1 cellular context compared by ENCODE assay signal in the genomic region with DNA sequence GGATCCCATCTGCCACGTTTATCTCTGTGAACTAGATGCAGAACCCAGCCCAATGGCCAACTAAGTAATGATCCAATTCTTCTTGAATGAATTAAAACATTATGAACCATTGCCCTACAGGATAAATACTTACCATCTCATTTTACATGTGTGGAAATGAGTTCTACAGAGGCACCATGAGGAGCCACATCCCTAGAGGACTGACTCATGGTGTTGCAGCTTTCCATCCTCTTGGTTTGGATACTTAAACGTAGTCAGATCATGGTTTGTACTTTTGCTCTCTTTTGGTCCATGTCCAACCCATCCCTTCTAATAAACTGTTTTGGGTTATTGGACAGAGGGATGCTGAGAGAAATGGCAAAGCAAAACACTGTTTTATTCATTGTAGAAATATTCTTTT.
TF ChIP-seq lines count a peak whose summit lies in the region.

No MANE protein-coding gene starts in this region.

TF ChIP-seq in HepG2, 621 proteins besides CTCF, POLR2A, EP300 and RAD21 (continued from another document):
- TF ChIP-seq, protein P1, sequence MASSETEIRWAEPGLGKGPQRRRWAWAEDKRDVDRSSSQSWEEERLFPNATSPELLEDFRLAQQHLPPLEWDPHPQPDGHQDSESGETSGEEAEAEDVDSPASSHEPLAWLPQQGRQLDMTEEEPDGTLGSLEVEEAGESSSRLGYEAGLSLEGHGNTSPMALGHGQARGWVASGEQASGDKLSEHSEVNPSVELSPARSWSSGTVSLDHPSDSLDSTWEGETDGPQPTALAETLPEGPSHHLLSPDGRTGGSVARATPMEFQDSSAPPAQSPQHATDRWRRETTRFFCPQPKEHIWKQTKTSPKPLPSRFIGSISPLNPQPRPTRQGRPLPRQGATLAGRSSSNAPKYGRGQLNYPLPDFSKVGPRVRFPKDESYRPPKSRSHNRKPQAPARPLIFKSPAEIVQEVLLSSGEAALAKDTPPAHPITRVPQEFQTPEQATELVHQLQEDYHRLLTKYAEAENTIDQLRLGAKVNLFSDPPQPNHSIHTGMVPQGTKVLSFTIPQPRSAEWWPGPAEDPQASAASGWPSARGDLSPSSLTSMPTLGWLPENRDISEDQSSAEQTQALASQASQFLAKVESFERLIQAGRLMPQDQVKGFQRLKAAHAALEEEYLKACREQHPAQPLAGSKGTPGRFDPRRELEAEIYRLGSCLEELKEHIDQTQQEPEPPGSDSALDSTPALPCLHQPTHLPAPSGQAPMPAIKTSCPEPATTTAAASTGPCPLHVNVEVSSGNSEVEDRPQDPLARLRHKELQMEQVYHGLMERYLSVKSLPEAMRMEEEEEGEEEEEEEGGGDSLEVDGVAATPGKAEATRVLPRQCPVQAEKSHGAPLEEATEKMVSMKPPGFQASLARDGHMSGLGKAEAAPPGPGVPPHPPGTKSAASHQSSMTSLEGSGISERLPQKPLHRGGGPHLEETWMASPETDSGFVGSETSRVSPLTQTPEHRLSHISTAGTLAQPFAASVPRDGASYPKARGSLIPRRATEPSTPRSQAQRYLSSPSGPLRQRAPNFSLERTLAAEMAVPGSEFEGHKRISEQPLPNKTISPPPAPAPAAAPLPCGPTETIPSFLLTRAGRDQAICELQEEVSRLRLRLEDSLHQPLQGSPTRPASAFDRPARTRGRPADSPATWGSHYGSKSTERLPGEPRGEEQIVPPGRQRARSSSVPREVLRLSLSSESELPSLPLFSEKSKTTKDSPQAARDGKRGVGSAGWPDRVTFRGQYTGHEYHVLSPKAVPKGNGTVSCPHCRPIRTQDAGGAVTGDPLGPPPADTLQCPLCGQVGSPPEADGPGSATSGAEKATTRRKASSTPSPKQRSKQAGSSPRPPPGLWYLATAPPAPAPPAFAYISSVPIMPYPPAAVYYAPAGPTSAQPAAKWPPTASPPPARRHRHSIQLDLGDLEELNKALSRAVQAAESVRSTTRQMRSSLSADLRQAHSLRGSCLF (CRISPR knock-in tag; IDR thresholded peaks at IDR 0.05; ENCODE audit: borderline replicate concordance), result no peak
- TF ChIP-seq ZC3H4 (CRISPR knock-in tag; IDR thresholded peaks at IDR 0.05; ENCODE audit: borderline replicate concordance) (no peak), NCOA5 (CRISPR knock-in tag; IDR thresholded peaks at IDR 0.05) (no peak), PLRG1 (conservative IDR thresholded peaks at IDR 0.05) (no peak), KLF16 (CRISPR knock-in tag; IDR thresholded peaks at IDR 0.05) (no peak), ELF1 (CRISPR knock-in tag; IDR thresholded peaks at IDR 0.05) (no peak), NFKBIZ (CRISPR knock-in tag; IDR thresholded peaks at IDR 0.05) (no peak), GTF3A (CRISPR knock-in tag; conservative IDR thresholded peaks at IDR 0.05) (no peak), ATRX (CRISPR knock-in tag; IDR thresholded peaks at IDR 0.05; ENCODE audit: borderline replicate concordance) (no peak), ZNF674 (CRISPR knock-in tag; IDR thresholded peaks at IDR 0.05; ENCODE audit: low read depth) (no peak), ATF7 (IDR thresholded peaks at IDR 0.05) (no peak), ATF7 (CRISPR knock-in tag; IDR thresholded peaks at IDR 0.05) (no peak)
- TF ChIP-seq, protein P2, sequence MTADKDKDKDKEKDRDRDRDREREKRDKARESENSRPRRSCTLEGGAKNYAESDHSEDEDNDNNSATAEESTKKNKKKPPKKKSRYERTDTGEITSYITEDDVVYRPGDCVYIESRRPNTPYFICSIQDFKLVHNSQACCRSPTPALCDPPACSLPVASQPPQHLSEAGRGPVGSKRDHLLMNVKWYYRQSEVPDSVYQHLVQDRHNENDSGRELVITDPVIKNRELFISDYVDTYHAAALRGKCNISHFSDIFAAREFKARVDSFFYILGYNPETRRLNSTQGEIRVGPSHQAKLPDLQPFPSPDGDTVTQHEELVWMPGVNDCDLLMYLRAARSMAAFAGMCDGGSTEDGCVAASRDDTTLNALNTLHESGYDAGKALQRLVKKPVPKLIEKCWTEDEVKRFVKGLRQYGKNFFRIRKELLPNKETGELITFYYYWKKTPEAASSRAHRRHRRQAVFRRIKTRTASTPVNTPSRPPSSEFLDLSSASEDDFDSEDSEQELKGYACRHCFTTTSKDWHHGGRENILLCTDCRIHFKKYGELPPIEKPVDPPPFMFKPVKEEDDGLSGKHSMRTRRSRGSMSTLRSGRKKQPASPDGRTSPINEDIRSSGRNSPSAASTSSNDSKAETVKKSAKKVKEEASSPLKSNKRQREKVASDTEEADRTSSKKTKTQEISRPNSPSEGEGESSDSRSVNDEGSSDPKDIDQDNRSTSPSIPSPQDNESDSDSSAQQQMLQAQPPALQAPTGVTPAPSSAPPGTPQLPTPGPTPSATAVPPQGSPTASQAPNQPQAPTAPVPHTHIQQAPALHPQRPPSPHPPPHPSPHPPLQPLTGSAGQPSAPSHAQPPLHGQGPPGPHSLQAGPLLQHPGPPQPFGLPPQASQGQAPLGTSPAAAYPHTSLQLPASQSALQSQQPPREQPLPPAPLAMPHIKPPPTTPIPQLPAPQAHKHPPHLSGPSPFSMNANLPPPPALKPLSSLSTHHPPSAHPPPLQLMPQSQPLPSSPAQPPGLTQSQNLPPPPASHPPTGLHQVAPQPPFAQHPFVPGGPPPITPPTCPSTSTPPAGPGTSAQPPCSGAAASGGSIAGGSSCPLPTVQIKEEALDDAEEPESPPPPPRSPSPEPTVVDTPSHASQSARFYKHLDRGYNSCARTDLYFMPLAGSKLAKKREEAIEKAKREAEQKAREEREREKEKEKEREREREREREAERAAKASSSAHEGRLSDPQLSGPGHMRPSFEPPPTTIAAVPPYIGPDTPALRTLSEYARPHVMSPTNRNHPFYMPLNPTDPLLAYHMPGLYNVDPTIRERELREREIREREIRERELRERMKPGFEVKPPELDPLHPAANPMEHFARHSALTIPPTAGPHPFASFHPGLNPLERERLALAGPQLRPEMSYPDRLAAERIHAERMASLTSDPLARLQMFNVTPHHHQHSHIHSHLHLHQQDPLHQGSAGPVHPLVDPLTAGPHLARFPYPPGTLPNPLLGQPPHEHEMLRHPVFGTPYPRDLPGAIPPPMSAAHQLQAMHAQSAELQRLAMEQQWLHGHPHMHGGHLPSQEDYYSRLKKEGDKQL (CRISPR knock-in tag; IDR thresholded peaks at IDR 0.05; ENCODE audit: low read depth), result no peak
